ENCODE assay signal across 29 cellular contexts in the genomic region with DNA sequence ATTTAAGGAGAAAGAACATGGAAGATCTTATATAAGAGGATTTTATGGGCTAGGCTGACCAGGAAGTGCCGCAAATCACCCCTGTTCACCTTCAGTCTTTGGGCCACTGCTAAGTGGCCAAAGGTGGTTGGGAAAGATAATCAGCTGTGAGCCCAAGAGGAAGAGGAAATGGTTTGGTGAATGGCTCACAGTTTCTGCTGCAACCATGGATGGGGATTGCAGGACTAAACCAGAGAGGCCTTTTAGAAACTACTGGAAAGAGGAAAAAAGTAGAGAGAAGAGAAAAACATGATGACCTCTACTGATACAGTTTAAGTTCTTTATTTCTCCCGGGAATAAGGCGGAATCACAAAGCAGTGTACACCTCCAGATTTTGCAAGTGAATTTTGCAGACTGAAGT.
"Had no signal": no experiment of that assay in that cellular context is flagged by ENCODE, and none has a peak within 500 bp of the region (broad histone marks: within the 10 kb centered on the region; RNA-seq: fewer than 3 reads in every experiment).

No MANE protein-coding gene starts in this region.

- H3K9me3 Mint-ChIP-seq: central memory CD8-positive, alpha-beta T cell; dendritic cell treated with granulocyte-macrophage colony-stimulating factor and Interleukin-4, amounts not matched to agents 40 ng/mL and 50 ng/mL, for 4 days; stimulated activated memory B cell treated with anti-CD40 and anti-IgM and Interleukin-4, amounts not matched to agents 10 μg/mL and 1 μg/mL and 100 μg/mL, for 72 hours; stimulated activated naive CD8-positive, alpha-beta T cell treated with anti-CD3 and anti-CD28 coated beads, Interleukin-15, amount 100 ng/mL, for 72 hours; type B pancreatic cell had no signal

- DNase-seq: activated CD4-positive, alpha-beta T cell treated with anti-CD3 and anti-CD28 coated beads for 1 hour; activated effector memory CD4-positive, alpha-beta T cell treated with Interleukin-2 at 50 U/mL for 16 hours; activated naive CD4-positive, alpha-beta T cell treated with Interleukin-2 at 50 U/mL for 16 hours; activated T-cell treated with anti-CD3 and anti-CD28 coated beads for 4 hours; anterior cingulate cortex; esophagus squamous epithelium; foreskin melanocyte; heart right ventricle; naive thymus-derived CD4-positive, alpha-beta T cell; nucleus accumbens; psoas muscle; sigmoid colon; small intestine; stimulated activated CD4-positive, alpha-beta T cell treated with anti-CD3 and anti-CD28 coated beads, Interleukin-4, amount 100 ng/mL, for 4 hours; stimulated activated CD8-positive, alpha-beta memory T cell treated with anti-CD3 and anti-CD28 coated beads, Interleukin-4, amount 100 ng/mL, for 48 hours; stimulated activated naive CD8-positive, alpha-beta T cell treated with anti-CD3 and anti-CD28 coated beads, Interleukin-15, amount 100 ng/mL, for 72 hours; substantia nigra; T-helper 2 cell had no signal

- H3K36me3 ChIP-seq: esophagus squamous epithelium, heart right ventricle, sigmoid colon, vagina had no signal

- H3K9me3 ChIP-seq: esophagus squamous epithelium, psoas muscle, sigmoid colon, vagina had no signal

- H3K79me2 ChIP-seq: parathyroid adenoma had no signal

- H3K27ac ChIP-seq: epithelial cell of prostate, esophagus squamous epithelium, heart right ventricle, parathyroid adenoma, psoas muscle, sigmoid colon, vagina had no signal

- H3K4me1 ChIP-seq: esophagus squamous epithelium, heart right ventricle, parathyroid adenoma, psoas muscle, sigmoid colon, vagina had no signal

- H3K27ac Mint-ChIP-seq: activated naive CD8-positive, alpha-beta T cell; dendritic cell treated with granulocyte-macrophage colony-stimulating factor and Interleukin-4, amounts not matched to agents 40 ng/mL and 50 ng/mL, for 4 days; mesothelial cell of epicardium; naive thymus-derived CD4-positive, alpha-beta T cell; stimulated activated memory B cell treated with anti-CD40 and anti-IgM and Interleukin-4, amounts not matched to agents 10 μg/mL and 1 μg/mL and 100 μg/mL, for 72 hours; stimulated activated naive CD8-positive, alpha-beta T cell treated with anti-CD3 and anti-CD28 coated beads, Interleukin-15, amount 100 ng/mL, for 72 hours; type B pancreatic cell; WTC11 had no signal

- H3K4me1 Mint-ChIP-seq: central memory CD8-positive, alpha-beta T cell; mesothelial cell of epicardium; naive thymus-derived CD4-positive, alpha-beta T cell; stimulated activated naive CD8-positive, alpha-beta T cell treated with anti-CD3 and anti-CD28 coated beads, Interleukin-15, amount 100 ng/mL, for 72 hours; WTC11 had no signal

- H3K4me3 Mint-ChIP-seq: activated naive CD8-positive, alpha-beta T cell; central memory CD8-positive, alpha-beta T cell; dendritic cell treated with granulocyte-macrophage colony-stimulating factor and Interleukin-4, amounts not matched to agents 40 ng/mL and 50 ng/mL, for 4 days; mesothelial cell of epicardium; naive thymus-derived CD4-positive, alpha-beta T cell; stimulated activated memory B cell treated with anti-CD40 and anti-IgM and Interleukin-4, amounts not matched to agents 10 μg/mL and 1 μg/mL and 100 μg/mL, for 72 hours; stimulated activated naive CD8-positive, alpha-beta T cell treated with anti-CD3 and anti-CD28 coated beads, Interleukin-15, amount 100 ng/mL, for 72 hours; type B pancreatic cell; WTC11 had no signal

- H3K4me3 ChIP-seq: esophagus squamous epithelium, heart right ventricle, psoas muscle, sigmoid colon, vagina had no signal

- ATAC-seq: heart right ventricle; naive thymus-derived CD4-positive, alpha-beta T cell; psoas muscle; stimulated activated memory B cell treated with anti-CD40 and anti-IgM and Interleukin-4, amounts not matched to agents 10 μg/mL and 1 μg/mL and 100 μg/mL, for 72 hours; stimulated activated naive CD8-positive, alpha-beta T cell treated with anti-CD3 and anti-CD28 coated beads, Interleukin-15, amount 100 ng/mL, for 72 hours; WTC11 had no signal

- FAIRE-seq: bronchial epithelial cell, small intestine had no signal

- H3K36me3 Mint-ChIP-seq: activated naive CD8-positive, alpha-beta T cell; mesothelial cell of epicardium; naive thymus-derived CD4-positive, alpha-beta T cell; stimulated activated memory B cell treated with anti-CD40 and anti-IgM and Interleukin-4, amounts not matched to agents 10 μg/mL and 1 μg/mL and 100 μg/mL, for 72 hours; type B pancreatic cell; WTC11 had no signal

- H2AFZ ChIP-seq: parathyroid adenoma had no signal

- H3K9ac ChIP-seq: parathyroid adenoma had no signal

- H3K27me3 ChIP-seq: esophagus squamous epithelium, heart right ventricle, sigmoid colon, vagina had no signal

- H3K27me3 Mint-ChIP-seq: activated naive CD8-positive, alpha-beta T cell; dendritic cell treated with granulocyte-macrophage colony-stimulating factor and Interleukin-4, amounts not matched to agents 40 ng/mL and 50 ng/mL, for 4 days; stimulated activated memory B cell treated with anti-CD40 and anti-IgM and Interleukin-4, amounts not matched to agents 10 μg/mL and 1 μg/mL and 100 μg/mL, for 72 hours; type B pancreatic cell had no signal
